ENCODE assay signal across 8 cellular contexts in genomic region chr6:136967874-136968752, GRCh38. TPM values are rescaled to one million over a fixed set of nuclear protein-coding genes. Genes with fewer than 3 reads are reported as not detected.
DNase-seq lines count a peak whose midpoint lies in the region; ATAC-seq and TF ChIP-seq lines count a peak whose summit lies in the region.

No MANE protein-coding gene starts in this region.

- H3K4me3 ChIP-seq in SJSA1 (no peak overlapping the region), psoas muscle (no peak overlapping the region)

- no peaks in the 10 kb centered on the region for H3K36me3 Mint-ChIP-seq in glutamatergic neuron (ENCODE audit: unreplicated experiment)

- H3K27me3 ChIP-seq in SJSA1 (replicated peaks): 0 out of 2 replicates have a peak, but pooled peaks cover 5% of the 10 kb centered on the region
- H3K27me3 ChIP-seq in psoas muscle (ENCODE audit: insufficient read depth in 3 of 3, low read length in 2 of 3): no peaks in the 10 kb centered on the region

- no peaks in the 10 kb centered on the region for H3K36me3 ChIP-seq in SJSA1
- H3K36me3 ChIP-seq in psoas muscle (ENCODE audit: insufficient read depth in 1 of 2, low read depth in 1 of 2): no peaks in the 10 kb centered on the region

- TF ChIP-seq CTCF in glutamatergic neuron (IDR thresholded peaks at IDR 0.05; ENCODE audit: partially characterized antibody, unreplicated experiment) (peak; percentile 65), psoas muscle (IDR thresholded peaks at IDR 0.05) (peak; percentile 54)

- H3K4me1 ChIP-seq in SJSA1 (replicated peaks) (no peaks in the 10 kb centered on the region), psoas muscle (no peaks in the 10 kb centered on the region)

- H3K27ac ChIP-seq in SJSA1 (no peak overlapping the region), psoas muscle (no peak overlapping the region)

- 52 to 57% (median 56%) methylated on average over 19 of the region's 19 CpGs for WGBS in psoas muscle, 3 donors

- no peaks in the 10 kb centered on the region for H3K9me3 ChIP-seq in SJSA1 (replicated peaks)
- H3K9me3 ChIP-seq in psoas muscle: no peaks in the 10 kb centered on the region

- peaks cover 24% of the 10 kb centered on the region for H3K4me1 Mint-ChIP-seq in glutamatergic neuron (ENCODE audit: low read depth, unreplicated experiment)

- H3K4me3 Mint-ChIP-seq in glutamatergic neuron (ENCODE audit: unreplicated experiment): no peak overlapping the region

- H3K27me3 Mint-ChIP-seq in glutamatergic neuron (ENCODE audit: unreplicated experiment): peaks cover 2% of the 10 kb centered on the region

- no peaks in the 10 kb centered on the region for H3K9me3 Mint-ChIP-seq in glutamatergic neuron (ENCODE audit: unreplicated experiment)

- DNase-seq in GM04503 (ENCODE audit: low read depth) (peak; percentile 3), HCEC 1CT (peak; percentile 59), M059J (ENCODE audit: low read depth) (peak; percentile 71), SJSA1 (ENCODE audit: low read depth in 1 of 2, low spot score in 2 of 2) (peak; percentile 43 to 60), glutamatergic neuron (peak; percentile 75), psoas muscle (peak; percentile 37 to 68), mesenteric fat pad (ENCODE audit: low spot score) (no peak)
- peak; percentile 66 for DNase-seq in activated naive CD4-positive, alpha-beta T cell treated with Interleukin-2 at 50 U/mL for 16 hours

- intact Hi-C loops in psoas muscle (cut with DNase I): no loop called here

- H3K27ac Mint-ChIP-seq in glutamatergic neuron (ENCODE audit: unreplicated experiment): no peak overlapping the region

- peak; percentile 64 to 86 (median 76) for ATAC-seq in psoas muscle

RNA-seq across cellular contexts. Expression of gene SLC35D3, which starts 46.0 kb away (rescaled TPM):
- total RNA-seq in M059J (2014; rRNA removed; shearing (Covaris generic)): not detected in 2 replicates
- not detected in 2 replicates for total RNA-seq in SJSA1 (2014; rRNA removed; shearing (Covaris generic))
- total RNA-seq in glutamatergic neuron (ENCODE audit: unreplicated experiment): not detected
- total RNA-seq in psoas muscle: not detected
- polyA plus RNA-seq in psoas muscle: not detected
- not detected for total RNA-seq in mesenteric fat pad
